Comparison of ENCODE assay signal across 8 cellular contexts in the genomic region with DNA sequence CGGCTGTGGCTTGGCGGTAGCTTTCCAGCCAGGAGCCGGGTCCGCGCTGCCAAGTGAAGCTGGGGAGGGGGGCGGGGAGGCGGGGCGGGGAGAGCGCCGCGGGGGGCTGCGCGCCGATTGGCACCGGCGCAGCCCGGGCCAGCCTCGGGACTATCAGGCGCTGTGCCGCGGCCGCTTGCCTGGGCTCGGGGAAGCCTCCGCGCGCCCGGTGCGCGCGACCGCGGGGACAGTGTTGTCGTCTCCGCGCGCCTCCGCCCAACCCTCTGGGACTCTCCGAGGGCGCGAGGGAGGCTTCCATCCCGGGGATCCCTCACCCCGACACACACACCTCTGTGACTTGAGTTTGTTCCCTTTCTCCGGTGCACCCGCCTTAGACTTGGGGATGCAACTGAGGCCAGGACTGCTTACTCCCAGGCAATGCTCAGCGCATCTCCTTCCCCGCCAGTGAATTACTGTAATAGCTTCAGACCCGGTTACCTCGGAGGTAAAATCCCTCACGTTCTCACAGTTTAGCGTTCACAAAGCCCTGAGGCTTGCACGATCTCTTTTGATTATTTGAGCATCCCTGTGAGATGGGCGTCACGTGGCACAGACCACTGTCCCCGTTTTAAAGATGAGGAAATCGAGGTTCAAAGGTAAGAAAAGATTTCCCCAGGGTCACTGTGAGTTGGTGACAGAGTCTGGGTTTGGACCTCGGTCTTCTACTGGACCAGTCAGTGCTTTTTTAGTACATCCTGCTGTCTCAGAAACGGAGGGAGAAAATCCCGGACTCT. TPM values are rescaled to one million over a fixed set of nuclear protein-coding genes. Genes with fewer than 3 reads are reported as not detected.
A peak's percentile ranks its signal among the peaks of the same experiment; 100 is the strongest.
DNase-seq lines count a peak whose midpoint lies in the region; ATAC-seq and TF ChIP-seq lines count a peak whose summit lies in the region.

TSS of gene NKX1-2 (minus strand) at position 26 of the 773 bp plus-strand sequence. CDS start 92 bp downstream, outside the sequence.

- H2AFZ ChIP-seq in smooth muscle cell (ENCODE audit: low read depth), result no peak within 1 kb of the TSS

- DNase-seq in NCI-H345 (lab: John Stamatoyannopoulos, UW), result peak; percentile 30
- no peak for DNase-seq in NCI-H345 treated with DMSO at 0.1 percent for 48 hours (lab: John Stamatoyannopoulos, UW; ENCODE audit: unreplicated experiment)
- DNase-seq in SJCRH30, result peak; percentile 13 to 44
- DNase-seq in glutamatergic neuron, result peak; percentile 46
- DNase-seq in smooth muscle cell (lab: John Stamatoyannopoulos, UW; ENCODE audit: unreplicated experiment), result no peak

- peaks cover 19% of the 10 kb centered on the region for H3K4me1 Mint-ChIP-seq in glutamatergic neuron (ENCODE audit: low read depth, unreplicated experiment)

- H4K20me1 ChIP-seq in smooth muscle cell (ENCODE audit: low read depth), result no peaks in the 10 kb centered on the region

- peak within 1 kb of the TSS; percentile 85 for H3K4me3 Mint-ChIP-seq in glutamatergic neuron (ENCODE audit: unreplicated experiment)

- H3F3A ChIP-seq in smooth muscle cell (ENCODE audit: low read depth), result no peaks in the 10 kb centered on the region

- no peaks in the 10 kb centered on the region for H3K36me3 Mint-ChIP-seq in glutamatergic neuron (ENCODE audit: unreplicated experiment)

- H3K27ac ChIP-seq in SJCRH30 (no peak within 1 kb of the TSS), smooth muscle cell (ENCODE audit: low read depth) (no peak within 1 kb of the TSS)

- no peak within 1 kb of the TSS for H3K9ac ChIP-seq in smooth muscle cell (ENCODE audit: low read depth)

- WGBS in smooth muscle cell (ENCODE audit: low lambda C conversion rate), result 3% methylated on average over 55 of the region's 58 CpGs

- peaks cover 23% of the 10 kb centered on the region for H3K27me3 Mint-ChIP-seq in glutamatergic neuron (ENCODE audit: unreplicated experiment)

- no peak within 1 kb of the TSS for H3K27ac Mint-ChIP-seq in glutamatergic neuron (ENCODE audit: unreplicated experiment)

- H3K9me3 Mint-ChIP-seq in glutamatergic neuron (ENCODE audit: unreplicated experiment), result peaks cover 7% of the 10 kb centered on the region

- no peaks in the 10 kb centered on the region for H3K36me3 ChIP-seq in SJCRH30
- no peaks in the 10 kb centered on the region for H3K36me3 ChIP-seq in smooth muscle cell (ENCODE audit: low read depth)

- ATAC-seq in HG03378 (IDR thresholded peaks at IDR 0.05; ENCODE audit: unreplicated experiment) (no peak), GM21576 (IDR thresholded peaks at IDR 0.05; ENCODE audit: unreplicated experiment) (no peak), GM21737 (IDR thresholded peaks at IDR 0.05; ENCODE audit: unreplicated experiment) (no peak)

- H3K27me3 ChIP-seq in SJCRH30, result peaks cover 18% of the 10 kb centered on the region
- peaks cover 100% of the 10 kb centered on the region for H3K27me3 ChIP-seq in smooth muscle cell (ENCODE audit: low read depth)

- TF ChIP-seq CTCF in glutamatergic neuron (IDR thresholded peaks at IDR 0.05; ENCODE audit: partially characterized antibody, unreplicated experiment) (no peak), smooth muscle cell (IDR thresholded peaks at IDR 0.05; ENCODE audit: borderline replicate concordance, insufficient read depth, poor library complexity, severe bottlenecking) (no peak)

- peak within 1 kb of the TSS; percentile 54 for H3K4me3 ChIP-seq in SJCRH30
- H3K4me3 ChIP-seq in smooth muscle cell, result peak within 1 kb of the TSS; percentile 41

- H3K79me2 ChIP-seq in smooth muscle cell (ENCODE audit: low read depth), result no peaks in the 10 kb centered on the region

- peak within 1 kb of the TSS; percentile 83 for H3K4me2 ChIP-seq in smooth muscle cell

- H3K4me1 ChIP-seq in SJCRH30, result no peaks in the 10 kb centered on the region
- peaks cover 36% of the 10 kb centered on the region for H3K4me1 ChIP-seq in smooth muscle cell (ENCODE audit: low read depth)

- H3K9me3 ChIP-seq in SJCRH30 (replicated peaks), result no peaks in the 10 kb centered on the region
- H3K9me3 ChIP-seq in smooth muscle cell (replicated peaks; ENCODE audit: low read depth), result no peaks in the 10 kb centered on the region

RNA-seq across cellular contexts. Expression of gene NKX1-2, which starts in this region (rescaled TPM):
- 0.24 and 0.56 TPM in 2 replicates for total RNA-seq in SJCRH30 (2014; rRNA removed; shearing (Covaris generic))
- 0.59 TPM for total RNA-seq in glutamatergic neuron (ENCODE audit: unreplicated experiment)
- total RNA-seq in smooth muscle cell, result 0.18 TPM in 1 of 2 replicates, not detected in the other
- not detected in 2 replicates for polyA plus RNA-seq in smooth muscle cell

Comparison
In these comparisons a context has a peak if more than half of its experiments do, and no peak if none do; other contexts are left out.
1. Peak in DNase-seq and H3K4me3 ChIP-seq in SJCRH30; RNA of the gene not detected or under 1 TPM.
2. Peak in DNase-seq in glutamatergic neuron; RNA of the gene not detected or under 1 TPM.